ENCODE assay signal across 8 cellular contexts in genomic region chr16:50244504-50245416, GRCh38. TPM values are rescaled to one million over a fixed set of nuclear protein-coding genes. Genes with fewer than 3 reads are reported as not detected.
DNase-seq lines count a peak whose midpoint lies in the region; ATAC-seq, FAIRE-seq and TF ChIP-seq lines count a peak whose summit lies in the region.

No MANE protein-coding gene starts in this region.

- H3K36me3 ChIP-seq in psoas muscle (ENCODE audit: insufficient read depth in 1 of 2, low read depth in 1 of 2), result no peaks in the 10 kb centered on the region

- no peak for TF ChIP-seq POLR2A in H54 (IDR thresholded peaks at IDR 0.05; ENCODE audit: low read depth, low read length)

- H3K27ac ChIP-seq in RWPE1, result peak overlapping the region; percentile 86
- no peak overlapping the region for H3K27ac ChIP-seq in psoas muscle

- WGBS in psoas muscle, 3 donors, result 38 to 45% (median 39%) methylated on average over 32 to 33 of the region's 33 CpGs

- H3K9me3 ChIP-seq in psoas muscle, result no peaks in the 10 kb centered on the region

- ATAC-seq in esophagus mucosa, result peak; percentile 53
- peak in 1 of 4 donors; percentile 6 for ATAC-seq in psoas muscle
- ATAC-seq in HG03432 (IDR thresholded peaks at IDR 0.05; ENCODE audit: unreplicated experiment), result no peak

- DNase-seq in H54 (ENCODE audit: insufficient read length, low spot score), result peak; percentile 39
- peak; percentile 36 for DNase-seq in RWPE1 (ENCODE audit: low spot score)
- DNase-seq in psoas muscle, result no peak
- DNase-seq in foreskin fibroblast, result no peak
- DNase-seq in HTR-8/SVneo (ENCODE audit: insufficient read length, low spot score), result no peak
- no peak for DNase-seq in NOMO-1 treated with DMSO at 0.1 percent for 48 hours (lab: John Stamatoyannopoulos, UW; ENCODE audit: unreplicated experiment)

- H3K4me3 ChIP-seq in psoas muscle (peak overlapping the region; percentile 70), foreskin fibroblast (ENCODE audit: low read depth in 1 of 2, low read length in 2 of 2) (peak overlapping the region in 1 of 2 donors; percentile 40)

- intact Hi-C loops in psoas muscle (cut with DNase I), result loop anchor here in 1 of 2 donors (10.0 kb wide), 1 partner anchor 110 kb away; no protein-coding TSS in a partner anchor

- no peak for TF ChIP-seq CTCF in RWPE1 (conservative IDR thresholded peaks at IDR 0.05; ENCODE audit: low read depth)
- TF ChIP-seq CTCF in psoas muscle (IDR thresholded peaks at IDR 0.05), result no peak
- TF ChIP-seq CTCF in foreskin fibroblast (IDR thresholded peaks at IDR 0.05; ENCODE audit: low read depth, low read length), result no peak

- peaks cover 0 to 8% (median 4%) of the 10 kb centered on the region in 3 donors for H3K27me3 ChIP-seq in psoas muscle (ENCODE audit: insufficient read depth in 3 of 3, low read length in 2 of 3)

- FAIRE-seq in H54 (lab: Jason Lieb, UNC), result no peak
- FAIRE-seq in HTR-8/SVneo (lab: Jason Lieb, UNC), result no peak

- H3K4me1 ChIP-seq in psoas muscle, result no peaks in the 10 kb centered on the region

- POLR2A ChIA-PET in RWPE1 (lab: Yijun Ruan, JAX; ENCODE audit: low non-redundant PET), result no interaction called here

- CTCF ChIA-PET in RWPE1 (lab: Yijun Ruan, JAX), result interaction anchor here (0.6 to 0.9 kb wide), 6 partner anchors 10 to 569 kb away, joined by 3 to 5 read pairs (median 3); partner anchors contain the start of gene CNEP1R1

RNA-seq across cellular contexts. Expression of gene ADCY7, which starts 21.6 kb away (rescaled TPM):
- total RNA-seq in esophagus mucosa (26.8 TPM), psoas muscle (1 to 10 TPM; 3.1 to 5.5 (median 4.2) TPM)
- polyA plus RNA-seq in psoas muscle, result 1 to 10 TPM in 2 of 3 donors, under 1 TPM in 1; 0.34 to 1.5 (median 1.1) TPM

Comparison
In these comparisons a context has a peak if more than half of its experiments do, and no peak if none do; other contexts are left out.
1. DNase-seq: peak in H54 (single experiment) and RWPE1 (single experiment); none in psoas muscle (0 of 2), foreskin fibroblast (0 of 2), HTR-8/SVneo (single experiment) and NOMO-1 treated with DMSO at 0.1 percent for 48 hours (single experiment).